9 cellular contexts compared by ENCODE assay signal in the genomic region with DNA sequence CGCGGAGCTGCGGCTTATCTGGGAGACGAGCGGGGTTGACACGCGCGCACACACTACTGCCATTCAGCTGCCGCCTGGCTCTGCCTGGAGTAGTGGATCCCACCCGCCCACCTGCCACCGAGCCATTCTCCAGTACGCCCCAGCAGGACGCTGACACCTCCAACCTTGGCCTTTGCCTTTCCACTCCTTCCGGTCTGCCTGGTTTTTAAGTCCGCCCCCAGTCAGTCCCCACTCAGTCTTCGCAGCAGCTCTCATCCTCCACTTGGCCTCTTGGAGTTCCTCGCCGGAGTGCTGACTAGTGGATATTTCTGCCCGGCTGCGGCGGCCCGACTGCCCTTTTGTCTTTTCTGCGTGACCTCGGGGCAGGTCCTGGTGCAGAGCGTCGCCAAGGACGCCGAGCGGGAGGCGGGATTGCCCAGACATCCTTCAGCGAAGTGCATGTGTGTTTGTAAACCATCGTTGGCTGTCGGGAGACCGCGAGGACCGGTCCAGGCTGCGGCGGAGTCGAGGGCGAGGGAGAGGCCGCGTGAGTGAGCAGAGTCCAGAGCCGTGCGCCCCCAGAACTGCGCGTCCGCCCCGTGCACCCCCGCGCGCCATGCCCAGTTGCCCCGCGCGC. TPM values are rescaled to one million over a fixed set of nuclear protein-coding genes. Genes with fewer than 3 reads are reported as not detected.
A peak's percentile ranks its signal among the peaks of the same experiment; 100 is the strongest.
DNase-seq lines count a peak whose midpoint lies in the region; ATAC-seq and TF ChIP-seq lines count a peak whose summit lies in the region.
"Had no signal": no experiment of that assay in that cellular context is flagged by ENCODE, and none has a peak within 500 bp of the region (broad histone marks: within the 10 kb centered on the region; RNA-seq: fewer than 3 reads in every experiment).

No MANE protein-coding gene starts in this region.

- intact Hi-C loops in head of caudate nucleus (cut with DNase I) (no loop called here), psoas muscle (cut with DNase I) (no loop called here)

- no peak overlapping the region for H2AFZ ChIP-seq in SU-DHL-6 (ENCODE audit: low read depth, low read length, severe bottlenecking)

- peak; percentile 27 for DNase-seq in activated T-cell treated with anti-CD3 and anti-CD28 coated beads, Interleukin-2, amount 50 U/mL, for 24 hours
- DNase-seq in activated T-cell treated with anti-CD3 and anti-CD28 coated beads for 4 hours: no peak
- peak in 39 of 42 donors; percentile 8 to 72 (median 44) for DNase-seq in head of caudate nucleus
- peak; percentile 40 to 65 for DNase-seq in psoas muscle
- no peak for DNase-seq in NK-92 (lab: John Stamatoyannopoulos, UW; ENCODE audit: unreplicated experiment)

- ATAC-seq in psoas muscle (peak; percentile 8 to 31 (median 20)), HG02981 (IDR thresholded peaks at IDR 0.05; ENCODE audit: unreplicated experiment) (no peak), GM21367 (IDR thresholded peaks at IDR 0.05; ENCODE audit: unreplicated experiment) (no peak)

- H3K27ac ChIP-seq in SU-DHL-6 (ENCODE audit: low read depth, low read length) (no peak overlapping the region), psoas muscle (peak overlapping the region; percentile 64)

- no peaks in the 10 kb centered on the region for H3F3A ChIP-seq in SU-DHL-6 (ENCODE audit: insufficient read depth)

- no peak for TF ChIP-seq CTCF in SU-DHL-6 (IDR thresholded peaks at IDR 0.05; ENCODE audit: insufficient read depth, low read length, poor library complexity, severe bottlenecking)
- TF ChIP-seq CTCF in psoas muscle (IDR thresholded peaks at IDR 0.05): no peak

- WGBS in psoas muscle, 3 donors: 1% methylated on average over 52 to 54 of the region's 54 CpGs

- no peak overlapping the region for H3K9ac ChIP-seq in SU-DHL-6 (ENCODE audit: low read length)

- H3K4me1 ChIP-seq in psoas muscle: peaks cover 4% of the 10 kb centered on the region

- no peak overlapping the region for H3K27ac Mint-ChIP-seq in activated T-cell treated with anti-CD3 and anti-CD28 coated beads, Interleukin-2, amount 50 U/mL, for 24 hours

- H3K27me3 ChIP-seq in SU-DHL-6 (ENCODE audit: low read length): no peaks in the 10 kb centered on the region
- peaks cover 0 to 35% (median 21%) of the 10 kb centered on the region in 3 donors for H3K27me3 ChIP-seq in psoas muscle (ENCODE audit: insufficient read depth in 3 of 3, low read length in 2 of 3)

- H3K79me2 ChIP-seq in SU-DHL-6 (ENCODE audit: insufficient read depth, low read length): no peaks in the 10 kb centered on the region

- H3K9me3 ChIP-seq in SU-DHL-6 (ENCODE audit: insufficient read depth, low read length) (no peaks in the 10 kb centered on the region), psoas muscle (no peaks in the 10 kb centered on the region)

- H3K4me2 ChIP-seq in SU-DHL-6 (ENCODE audit: low read depth, low read length, poor library complexity, severe bottlenecking): peak overlapping the region; percentile 45

- peaks cover 59% of the 10 kb centered on the region for H3K27me3 Mint-ChIP-seq in activated T-cell treated with anti-CD3 and anti-CD28 coated beads, Interleukin-2, amount 50 U/mL, for 24 hours

- H3K4me1 Mint-ChIP-seq in activated T-cell treated with anti-CD3 and anti-CD28 coated beads, Interleukin-2, amount 50 U/mL, for 24 hours (ENCODE audit: low read depth): peaks cover 9% of the 10 kb centered on the region
- H3K4me1 Mint-ChIP-seq: central memory CD8-positive, alpha-beta T cell had no signal

- H3K36me3 ChIP-seq in SU-DHL-6 (ENCODE audit: low read length) (no peaks in the 10 kb centered on the region), psoas muscle (ENCODE audit: insufficient read depth in 1 of 2, low read depth in 1 of 2) (no peaks in the 10 kb centered on the region)

- no peak overlapping the region for H3K4me3 Mint-ChIP-seq in activated T-cell treated with anti-CD3 and anti-CD28 coated beads, Interleukin-2, amount 50 U/mL, for 24 hours
- H3K4me3 Mint-ChIP-seq: central memory CD8-positive, alpha-beta T cell had no signal

- H3K36me3 Mint-ChIP-seq in activated T-cell treated with anti-CD3 and anti-CD28 coated beads, Interleukin-2, amount 50 U/mL, for 24 hours (ENCODE audit: low read depth): no peaks in the 10 kb centered on the region

- peak overlapping the region; percentile 37 for H3K4me3 ChIP-seq in SU-DHL-6 (ENCODE audit: insufficient read depth, low read length, poor library complexity, severe bottlenecking)
- H3K4me3 ChIP-seq in psoas muscle: peak overlapping the region; percentile 77

- H3K9me2 ChIP-seq in SU-DHL-6 (replicated peaks; ENCODE audit: insufficient read depth, low read length): no peaks in the 10 kb centered on the region

- no peaks in the 10 kb centered on the region for H4K20me1 ChIP-seq in SU-DHL-6 (ENCODE audit: low read depth, low read length)

- H3K9me3 Mint-ChIP-seq in activated T-cell treated with anti-CD3 and anti-CD28 coated beads, Interleukin-2, amount 50 U/mL, for 24 hours: no peaks in the 10 kb centered on the region

RNA-seq across cellular contexts. Expression of a gene that starts 1.1 kb away (rescaled TPM):
- total RNA-seq in psoas muscle: 1 to 10 TPM; 4.7 to 9.0 (median 6.1) TPM
- polyA plus RNA-seq in psoas muscle: 1 to 10 TPM in 2 of 3 donors, under 1 TPM in 1; 0.22 to 2.5 (median 1.4) TPM

Comparison
In these comparisons a context has a peak if more than half of its experiments do, and no peak if none do; other contexts are left out.
1. DNase-seq: peak in activated T-cell treated with anti-CD3 and anti-CD28 coated beads, Interleukin-2, amount 50 U/mL, for 24 hours (single experiment), head of caudate nucleus (39 of 42) and psoas muscle (2 of 2); none in activated T-cell treated with anti-CD3 and anti-CD28 coated beads for 4 hours (single experiment) and NK-92 (single experiment).
2. ATAC-seq: peak in psoas muscle (4 of 4); none in HG02981 (single experiment) and GM21367 (single experiment).